In the genomic region with DNA sequence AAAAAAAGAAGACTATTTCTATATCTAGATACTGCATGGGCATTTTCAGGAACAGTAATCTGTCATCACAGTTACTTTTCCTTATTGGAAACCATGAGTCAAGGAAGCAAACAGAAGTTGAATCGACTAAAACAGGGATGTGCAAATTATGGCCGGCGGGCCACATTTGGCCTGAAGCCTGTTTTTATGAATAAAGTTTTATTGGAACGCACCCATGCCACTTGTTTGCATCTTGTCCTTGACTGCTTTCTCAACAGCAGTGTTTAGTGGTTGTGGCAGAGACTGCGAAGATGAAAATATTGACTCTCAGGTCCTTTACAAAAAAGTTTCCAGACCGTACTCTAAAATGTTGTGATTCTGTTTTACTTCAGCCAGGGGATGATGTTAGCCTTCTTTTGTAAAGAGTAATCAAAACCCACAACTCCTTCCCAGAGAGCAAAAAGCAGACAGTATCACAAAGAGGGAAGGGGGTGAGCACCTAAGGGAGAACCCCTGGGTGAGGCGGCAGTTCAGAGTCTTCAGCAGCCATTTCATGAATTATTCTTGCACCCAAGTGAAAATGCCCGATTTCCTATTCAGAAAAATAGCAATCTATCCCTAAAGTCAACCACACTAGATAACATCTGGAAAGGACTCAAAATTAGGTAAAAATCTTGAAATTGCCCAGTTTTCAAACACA, we compare ENCODE assay signal across 1 cellular context.
TF ChIP-seq lines count a peak whose summit lies in the region.

No MANE protein-coding gene starts in this region.

TF ChIP-seq in GM12878, 131 proteins besides CTCF, POLR2A, EP300 and RAD21 (continued from another document):
- TF ChIP-seq, protein P1, sequence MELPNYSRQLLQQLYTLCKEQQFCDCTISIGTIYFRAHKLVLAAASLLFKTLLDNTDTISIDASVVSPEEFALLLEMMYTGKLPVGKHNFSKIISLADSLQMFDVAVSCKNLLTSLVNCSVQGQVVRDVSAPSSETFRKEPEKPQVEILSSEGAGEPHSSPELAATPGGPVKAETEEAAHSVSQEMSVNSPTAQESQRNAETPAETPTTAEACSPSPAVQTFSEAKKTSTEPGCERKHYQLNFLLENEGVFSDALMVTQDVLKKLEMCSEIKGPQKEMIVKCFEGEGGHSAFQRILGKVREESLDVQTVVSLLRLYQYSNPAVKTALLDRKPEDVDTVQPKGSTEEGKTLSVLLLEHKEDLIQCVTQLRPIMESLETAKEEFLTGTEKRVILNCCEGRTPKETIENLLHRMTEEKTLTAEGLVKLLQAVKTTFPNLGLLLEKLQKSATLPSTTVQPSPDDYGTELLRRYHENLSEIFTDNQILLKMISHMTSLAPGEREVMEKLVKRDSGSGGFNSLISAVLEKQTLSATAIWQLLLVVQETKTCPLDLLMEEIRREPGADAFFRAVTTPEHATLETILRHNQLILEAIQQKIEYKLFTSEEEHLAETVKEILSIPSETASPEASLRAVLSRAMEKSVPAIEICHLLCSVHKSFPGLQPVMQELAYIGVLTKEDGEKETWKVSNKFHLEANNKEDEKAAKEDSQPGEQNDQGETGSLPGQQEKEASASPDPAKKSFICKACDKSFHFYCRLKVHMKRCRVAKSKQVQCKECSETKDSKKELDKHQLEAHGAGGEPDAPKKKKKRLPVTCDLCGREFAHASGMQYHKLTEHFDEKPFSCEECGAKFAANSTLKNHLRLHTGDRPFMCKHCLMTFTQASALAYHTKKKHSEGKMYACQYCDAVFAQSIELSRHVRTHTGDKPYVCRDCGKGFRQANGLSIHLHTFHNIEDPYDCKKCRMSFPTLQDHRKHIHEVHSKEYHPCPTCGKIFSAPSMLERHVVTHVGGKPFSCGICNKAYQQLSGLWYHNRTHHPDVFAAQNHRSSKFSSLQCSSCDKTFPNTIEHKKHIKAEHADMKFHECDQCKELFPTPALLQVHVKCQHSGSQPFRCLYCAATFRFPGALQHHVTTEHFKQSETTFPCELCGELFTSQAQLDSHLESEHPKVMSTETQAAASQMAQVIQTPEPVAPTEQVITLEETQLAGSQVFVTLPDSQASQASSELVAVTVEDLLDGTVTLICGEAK (IDR thresholded peaks at IDR 0.05; ENCODE audit: borderline replicate concordance) = peak; percentile 30; the same call in 1 of the 2 replicates
- TF ChIP-seq YY1 (IDR thresholded peaks at IDR 0.05; ENCODE audit: low read depth, low read length) = no peak
